ENCODE assay signal across 9 cellular contexts in the genomic region with DNA sequence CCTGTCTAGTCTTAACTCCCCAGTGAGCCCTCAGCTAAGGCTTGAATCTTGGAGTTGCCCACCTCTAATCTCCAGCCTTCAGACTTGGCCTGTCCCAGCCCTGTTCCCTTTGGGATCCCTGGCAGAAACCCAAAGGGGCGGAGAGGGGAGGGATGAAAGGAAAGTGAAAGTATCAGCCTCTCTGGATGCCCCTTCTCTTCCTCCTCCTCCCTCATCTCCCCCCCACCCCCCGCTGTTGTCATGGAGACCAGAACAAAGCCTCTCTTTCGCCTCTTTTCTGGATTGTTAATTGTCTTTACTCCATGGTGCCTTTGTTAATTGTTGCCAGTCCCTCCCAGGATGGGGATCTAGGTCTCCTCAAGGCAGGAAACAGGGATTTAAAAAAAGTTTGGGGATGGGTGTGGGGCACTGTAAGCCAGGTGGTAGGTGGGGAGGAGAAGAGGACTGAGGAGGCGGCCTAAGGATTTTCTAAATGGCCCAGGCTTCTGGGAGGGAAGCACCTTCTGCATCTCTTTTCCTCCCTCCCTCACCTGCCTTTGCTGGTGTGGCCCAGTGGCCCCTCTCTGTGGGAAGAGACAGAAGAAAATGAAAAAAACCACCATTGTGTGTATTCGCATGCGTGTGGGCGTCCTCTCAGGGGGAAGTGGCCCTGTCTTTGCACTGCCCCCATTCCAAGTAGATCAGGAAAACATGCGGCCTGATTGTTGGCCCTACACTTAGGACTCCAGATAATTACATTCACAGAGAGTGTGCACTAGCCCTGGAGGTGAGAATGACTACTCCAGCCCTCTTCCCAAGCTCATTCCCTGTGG. TPM values are rescaled to one million over a fixed set of nuclear protein-coding genes. Genes with fewer than 3 reads are reported as not detected.
A peak's percentile ranks its signal among the peaks of the same experiment; 100 is the strongest.
DNase-seq lines count a peak whose midpoint lies in the region; ATAC-seq and TF ChIP-seq lines count a peak whose summit lies in the region.
"Had no signal": no experiment of that assay in that cellular context is flagged by ENCODE, and none has a peak within 500 bp of the region (broad histone marks: within the 10 kb centered on the region; RNA-seq: fewer than 3 reads in every experiment).

No MANE protein-coding gene starts in this region.

- peaks cover 0 to 4% (median 0%) of the 10 kb centered on the region in 5 donors for H3K9me3 Mint-ChIP-seq in CD8-positive, alpha-beta memory T cell

- DNase-seq in iPS DF 19.7 (ENCODE audit: low read depth, low spot score) = peak; percentile 78
- peak; percentile 51 for DNase-seq in stomach
- DNase-seq in CD8-positive, alpha-beta memory T cell = no peak
- DNase-seq in SHP77 (lab: John Stamatoyannopoulos, UW) = no peak
- DNase-seq: activated gamma-delta T cell treated with Interleukin-2 at 50 U/mL for 16 hours, SHP77 treated with DMSO at 0.1 percent for 48 hours had no signal

- no peaks in the 10 kb centered on the region for H3K36me3 ChIP-seq in HUES48 (ENCODE audit: control insufficient read depth, insufficient read depth, low read length)
- H3K36me3 ChIP-seq in stomach = no peaks in the 10 kb centered on the region
- no peaks in the 10 kb centered on the region for H3K36me3 ChIP-seq in CD8-positive, alpha-beta memory T cell (ENCODE audit: insufficient read depth, low read length)

- no peak for ATAC-seq in HG03025 (IDR thresholded peaks at IDR 0.05; ENCODE audit: low FRiP score, unreplicated experiment)

- peaks cover 5 to 27% of the 10 kb centered on the region in 2 donors for H3K27me3 Mint-ChIP-seq in CD8-positive, alpha-beta memory T cell

- peaks cover 22% of the 10 kb centered on the region for H3K4me1 ChIP-seq in HUES48 (ENCODE audit: control insufficient read depth, insufficient read depth, low read length)
- H3K4me1 ChIP-seq in stomach = peaks cover 0 to 11% (median 4%) of the 10 kb centered on the region in 4 donors
- H3K4me1 ChIP-seq in CD8-positive, alpha-beta memory T cell (ENCODE audit: insufficient read depth, low read length) = peaks cover 6% of the 10 kb centered on the region

- CTCF ChIA-PET in CD8-positive, alpha-beta memory T cell (lab: Charles Lee) = no interaction called here

- H3K27me3 ChIP-seq in HUES48 (ENCODE audit: control insufficient read depth, insufficient read depth, low read length) (no peaks in the 10 kb centered on the region), stomach (no peaks in the 10 kb centered on the region)
- H3K27me3 ChIP-seq in CD8-positive, alpha-beta memory T cell (ENCODE audit: insufficient read depth, low read length, poor library complexity, severe bottlenecking) = no peaks in the 10 kb centered on the region

- no peak for TF ChIP-seq EP300 in stomach (IDR thresholded peaks at IDR 0.05)

- no peaks in the 10 kb centered on the region for H3K9me3 ChIP-seq in HUES48 (ENCODE audit: control insufficient read depth, insufficient read depth, low read length)
- H3K9me3 ChIP-seq in stomach = no peaks in the 10 kb centered on the region
- H3K9me3 ChIP-seq in CD8-positive, alpha-beta memory T cell (ENCODE audit: low read length) = no peaks in the 10 kb centered on the region

- no peak for TF ChIP-seq POLR2A in stomach (IDR thresholded peaks at IDR 0.05)

- WGBS in stomach, 5 donors = 55 to 63% (median 57%) methylated on average over 8 of the region's 8 CpGs

- H3K4me3 ChIP-seq in HUES48 (ENCODE audit: low read depth, low read length) (0 out of 2 replicates have a peak overlapping the region, but pooled peaks have one; percentile 7), stomach (peak overlapping the region in 2 of 4 donors; percentile 0 to 6)
- H3K4me3 ChIP-seq in CD8-positive, alpha-beta memory T cell (ENCODE audit: low read length) = no peak overlapping the region

- H3K4me1 Mint-ChIP-seq in CD8-positive, alpha-beta memory T cell = peaks cover 8 to 17% (median 14%) of the 10 kb centered on the region in 3 donors

- H3K27ac ChIP-seq in HUES48 (ENCODE audit: low read depth, low read length) (peak overlapping the region; percentile 83), angular gyrus (ENCODE audit: low read depth, low read length) (peak overlapping the region; percentile 87), stomach (no peak overlapping the region)
- no peak overlapping the region for H3K27ac ChIP-seq in CD8-positive, alpha-beta memory T cell (ENCODE audit: low read depth, low read length)

- peak overlapping the region in 2 of 7 donors; percentile 11 to 13 for H3K4me3 Mint-ChIP-seq in CD8-positive, alpha-beta memory T cell

- H3K9ac ChIP-seq in HUES48 (ENCODE audit: low read depth, low read length) = peak overlapping the region; percentile 16; the same call in 1 of the 2 replicates

- intact Hi-C loops in stomach (cut with DNase I; ENCODE audit: low total_unique reads) = no loop called here

- H3K27ac Mint-ChIP-seq in CD8-positive, alpha-beta memory T cell = peak overlapping the region in 3 of 8 donors; percentile 6 to 72 (median 37)

- no peak for TF ChIP-seq CTCF in stomach (IDR thresholded peaks at IDR 0.05)

- no peaks in the 10 kb centered on the region for H3K36me3 Mint-ChIP-seq in CD8-positive, alpha-beta memory T cell

- POLR2A ChIA-PET in CD8-positive, alpha-beta memory T cell (lab: Charles Lee) = no interaction called here

RNA-seq across cellular contexts. Expression of gene SOX13, which starts 7.5 kb away (rescaled TPM):
- 10 to 100 TPM; 10.5 to 42.6 (median 11.9) TPM for total RNA-seq in stomach
- 1 to 10 TPM; 4.1 to 7.3 (median 7.2) TPM for polyA plus RNA-seq in stomach
- total RNA-seq in CD8-positive, alpha-beta memory T cell = 1 to 10 TPM; 3.1 TPM
- 5.5 TPM for polyA plus RNA-seq in CD8-positive, alpha-beta memory T cell

Comparison
In these comparisons a context has a peak if more than half of its experiments do, and no peak if none do; other contexts are left out.
1. H3K27ac ChIP-seq: peak in HUES48 (single experiment) and angular gyrus (single experiment); none in stomach (0 of 5) and CD8-positive, alpha-beta memory T cell (single experiment).
2. DNase-seq: peak in iPS DF 19.7 (single experiment) and stomach (single experiment); none in CD8-positive, alpha-beta memory T cell (0 of 5) and SHP77 (0 of 2).